Comparison of ENCODE assay signal across 1 cellular context in genomic region chrX:11755724-11756123, GRCh38.
TF ChIP-seq lines count a peak whose summit lies in the region.

No MANE protein-coding gene starts in this region.

TF ChIP-seq in HepG2, 621 proteins besides CTCF, POLR2A, EP300 and RAD21 (continued from another document and continues in another):
- TF ChIP-seq AKNA (CRISPR knock-in tag; IDR thresholded peaks at IDR 0.05; ENCODE audit: borderline replicate concordance) (no peak), MAZ (IDR thresholded peaks at IDR 0.05; ENCODE audit: borderline replicate concordance, low read depth, low read length) (no peak), MAZ (CRISPR knock-in tag; IDR thresholded peaks at IDR 0.05; ENCODE audit: low read depth) (no peak), ZHX1 (CRISPR knock-in tag; IDR thresholded peaks at IDR 0.05; ENCODE audit: low read depth) (no peak), U2AF1 (optimal IDR thresholded peaks at IDR 0.05; ENCODE audit: low read depth, low read length) (no peak), PLRG1 (conservative IDR thresholded peaks at IDR 0.05) (no peak), GABPB1 (CRISPR knock-in tag; IDR thresholded peaks at IDR 0.05) (no peak), ZNF367 (CRISPR knock-in tag; IDR thresholded peaks at IDR 0.05; ENCODE audit: borderline replicate concordance) (no peak), SRSF1 (optimal IDR thresholded peaks at IDR 0.05; ENCODE audit: low read depth, low read length) (no peak), ZNF816 (CRISPR knock-in tag; IDR thresholded peaks at IDR 0.05; ENCODE audit: borderline replicate concordance) (no peak), BRD4 (CRISPR knock-in tag; IDR thresholded peaks at IDR 0.05) (no peak), ZNF235 (CRISPR knock-in tag; IDR thresholded peaks at IDR 0.05; ENCODE audit: borderline replicate concordance) (no peak), HNRNPL (IDR thresholded peaks at IDR 0.05; ENCODE audit: low read depth, low read length) (no peak), HMG20B (CRISPR knock-in tag; conservative IDR thresholded peaks at IDR 0.05) (peak; percentile 75; the same call in 1 of the 2 replicates), NR2F1 (CRISPR knock-in tag; IDR thresholded peaks at IDR 0.05) (no peak), HOXA7 (CRISPR knock-in tag; IDR thresholded peaks at IDR 0.05) (no peak), ZNF660 (CRISPR knock-in tag; IDR thresholded peaks at IDR 0.05; ENCODE audit: borderline replicate concordance, low read depth) (no peak), ZNF784 (CRISPR knock-in tag; IDR thresholded peaks at IDR 0.05; ENCODE audit: borderline replicate concordance) (no peak), PRDM15 (CRISPR knock-in tag; IDR thresholded peaks at IDR 0.05) (no peak), ZNF512B (CRISPR knock-in tag; IDR thresholded peaks at IDR 0.05; ENCODE audit: borderline replicate concordance) (no peak), FOXC1 (CRISPR knock-in tag; IDR thresholded peaks at IDR 0.05; ENCODE audit: borderline replicate concordance) (no peak), CREB1 (IDR thresholded peaks at IDR 0.05) (no peak), CREB1 (CRISPR knock-in tag; IDR thresholded peaks at IDR 0.05) (peak; percentile 46; the same call in 1 of the 2 replicates), ZNF260 (CRISPR knock-in tag; IDR thresholded peaks at IDR 0.05; ENCODE audit: borderline replicate concordance, low read depth) (no peak), MYC (CRISPR knock-in tag; IDR thresholded peaks at IDR 0.05; ENCODE audit: borderline replicate concordance) (no peak), ATF6 (CRISPR knock-in tag; conservative IDR thresholded peaks at IDR 0.05) (no peak), ZNF709 (CRISPR knock-in tag; IDR thresholded peaks at IDR 0.05) (no peak), RFX3 (CRISPR knock-in tag; IDR thresholded peaks at IDR 0.05) (no peak), ZBTB38 (CRISPR knock-in tag; IDR thresholded peaks at IDR 0.05) (no peak), HHEX (CRISPR knock-in tag; IDR thresholded peaks at IDR 0.05) (peak; percentile 93), BCLAF1 (IDR thresholded peaks at IDR 0.05) (no peak), HNF1A (IDR thresholded peaks at IDR 0.05; ENCODE audit: low read depth) (no peak), HNF1A (CRISPR knock-in tag; IDR thresholded peaks at IDR 0.05; ENCODE audit: borderline replicate concordance) (no peak)
